ENCODE assay signal across 20 cellular contexts in the genomic region with DNA sequence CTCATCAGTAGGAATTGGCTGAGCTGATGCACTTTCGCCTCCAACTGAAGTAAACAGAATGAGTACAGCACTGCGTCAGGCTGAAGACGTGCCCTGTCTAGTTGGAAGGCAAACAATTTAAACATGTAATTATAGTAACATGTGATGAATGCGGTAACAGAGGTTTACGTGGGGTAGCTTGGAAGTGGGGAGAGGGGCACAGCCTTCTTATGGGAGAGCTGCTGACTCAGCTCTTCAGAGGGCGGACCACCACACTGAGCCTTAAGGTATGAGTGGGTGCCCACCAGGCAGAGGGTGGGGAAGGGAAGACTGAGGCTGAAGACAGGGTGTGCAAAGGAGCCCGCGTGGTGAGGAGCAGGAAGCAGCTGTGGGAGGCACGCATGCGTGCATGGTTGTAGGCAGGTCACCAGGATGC. TPM values are rescaled to one million over a fixed set of nuclear protein-coding genes. Genes with fewer than 3 reads are reported as not detected.
DNase-seq lines count a peak whose midpoint lies in the region; ATAC-seq, FAIRE-seq and TF ChIP-seq lines count a peak whose summit lies in the region.
"Had no signal": no experiment of that assay in that cellular context is flagged by ENCODE, and none has a peak within 500 bp of the region (broad histone marks: within the 10 kb centered on the region; RNA-seq: fewer than 3 reads in every experiment).

No MANE protein-coding gene starts in this region.

- H3K4ac ChIP-seq in H1 (replicated peaks; ENCODE audit: insufficient read length, low read depth, low read length): no peak overlapping the region
- no peak overlapping the region for H3K4ac ChIP-seq in mesenchymal stem cell (ENCODE audit: low read depth in 1 of 2, low read length in 2 of 2)

- TF ChIP-seq EP300 in H1 (IDR thresholded peaks at IDR 0.05; ENCODE audit: borderline replicate concordance in 1 of 2, low read depth in 2 of 2, low read length in 2 of 2): no peak

- peak overlapping the region; percentile 64 for H3K4me2 ChIP-seq in BLaER1
- no peak overlapping the region for H3K4me2 ChIP-seq in H1 (ENCODE audit: insufficient read depth in 1 of 2, low read depth in 2 of 2, low read length in 2 of 2)
- no peak overlapping the region for H3K4me2 ChIP-seq in mesenchymal stem cell (ENCODE audit: low read length, poor library complexity, severe bottlenecking)
- H3K4me2 ChIP-seq: smooth muscle cell had no signal

- H3K4me1 ChIP-seq in BLaER1: peaks cover 48% of the 10 kb centered on the region
- H3K4me1 ChIP-seq in H1 (replicated peaks in 1 of 4; ENCODE audit: control insufficient read depth in 3 of 4, insufficient read depth in 4 of 4, low read length in 3 of 4): no peaks in the 10 kb centered on the region
- H3K4me1 ChIP-seq in mesenchymal stem cell (ENCODE audit: control insufficient read depth, insufficient read depth, low read depth, low read length): no peaks in the 10 kb centered on the region

- H4K91ac ChIP-seq in H1 (replicated peaks; ENCODE audit: insufficient read length, low read length): no peak overlapping the region
- H4K91ac ChIP-seq in mesenchymal stem cell (ENCODE audit: low read length): no peak overlapping the region

- no peak for TF ChIP-seq POLR2A in H1 (IDR thresholded peaks at IDR 0.05; ENCODE audit: control extremely low read depth in 1 of 2, low read depth in 2 of 2, low read length in 2 of 2)

- in situ Hi-C loops in KBM-7 (cut with MboI; ENCODE audit: low pct_unique_long_range_greater_than_20kb, low sequenced_read_pairs): no loop called here

- no peak for ATAC-seq in GM19035 (IDR thresholded peaks at IDR 0.05; ENCODE audit: unreplicated experiment)
- ATAC-seq: activated CD8-positive, alpha-beta T cell treated with anti-CD3 and anti-CD28 coated beads for 36 hours; mucosa of descending colon; stimulated activated effector memory CD8-positive, alpha-beta T cell treated with anti-CD3 and anti-CD28 coated beads, Interleukin-12 subunit alpha, Interleukin-12 subunit beta, amount 100 ng/mL, for 72 hours had no signal

- no peak for TF ChIP-seq RAD21 in H1 (IDR thresholded peaks at IDR 0.05 in 1 of 2, conservative IDR thresholded peaks at IDR 0.05 in 1 of 2; ENCODE audit: low read depth in 2 of 2, low read length in 2 of 2)

- H3K4me3 ChIP-seq in BLaER1 (no peak overlapping the region), H1 (ENCODE audit: extremely low read depth in 1 of 4, insufficient read depth in 2 of 4, low read depth in 3 of 4, low read length in 4 of 4) (no peak overlapping the region), mesenchymal stem cell (ENCODE audit: insufficient read depth in 1 of 2, low read depth in 1 of 2, low read length in 2 of 2) (no peak overlapping the region)
- H3K4me3 ChIP-seq: mucosa of descending colon, ovary, smooth muscle cell had no signal

- WGBS in H1 (ENCODE audit: extremely low coverage in 1 of 2, insufficient coverage in 1 of 2, insufficient read length in 1 of 2, insufficient replicate concordance in 2 of 2, low coverage in 1 of 2, low lambda C conversion rate in 2 of 2, missing lambda C conversion rate in 1 of 2), 2 experiments: 88% methylated on average over 10 of the region's 10 CpGs; no CpG with 5 or more reads in 1 of the 2 experiments
- 83% methylated on average over 10 of the region's 10 CpGs for WGBS in mesenchymal stem cell

- DNase-seq in NCI-H1436 treated with DMSO at 0.1 percent for 48 hours (lab: John Stamatoyannopoulos, UW) (peak; percentile 45), H1 (ENCODE audit: low read depth in 1 of 2, low spot score in 2 of 2) (peak in 1 of 2 experiments; percentile 19), mesenchymal stem cell (no peak), AML-193 (lab: John Stamatoyannopoulos, UW) (no peak), KBM-7 (no peak), dermis blood vessel endothelial cell (no peak)
- DNase-seq: activated CD8-positive, alpha-beta T cell treated with anti-CD3 and anti-CD28 coated beads for 36 hours; amniotic stem cell; HFFc6; islet precursor cell; mucosa of descending colon; NCI-H2029 treated with DMSO at 0.1 percent for 48 hours; NCI-H526 treated with DMSO at 0.1 percent for 48 hours; ovary had no signal

- H2BK120ac ChIP-seq in H1 (replicated peaks; ENCODE audit: low read depth, low read length) (no peak overlapping the region), mesenchymal stem cell (ENCODE audit: low read depth, low read length) (no peak overlapping the region)

- H3K23me2 ChIP-seq in H1 (ENCODE audit: low read depth, low read length): no peaks in the 10 kb centered on the region

- CTCF ChIA-PET in H1 (lab: Charles Lee; ENCODE audit: partially characterized antibody): interaction anchor here (1.0 to 2.1 kb wide), 6 partner anchors 13 to 189 kb away, joined by 3 to 8 read pairs (median 3); no protein-coding TSS in a partner anchor

- H2BK5ac ChIP-seq in H1 (ENCODE audit: low read depth, low read length) (0 out of 2 replicates have a peak overlapping the region, but pooled peaks have one; percentile 38), mesenchymal stem cell (ENCODE audit: low read depth, low read length, poor library complexity, severe bottlenecking) (no peak overlapping the region)

- H4K8ac ChIP-seq in H1 (ENCODE audit: extremely low read depth, insufficient read depth, low read length) (no peak overlapping the region), mesenchymal stem cell (ENCODE audit: low read length) (no peak overlapping the region)

- no peak for FAIRE-seq in H1 (lab: Jason Lieb, UNC)
- FAIRE-seq: endometrium, RCC 7860 had no signal

- H3K79me2 ChIP-seq in H1 (ENCODE audit: control insufficient read depth in 1 of 2, insufficient read depth in 2 of 2, low read length in 2 of 2): no peaks in the 10 kb centered on the region

- H2BK20ac ChIP-seq in H1 (ENCODE audit: low read length): no peak overlapping the region

- H3K14ac ChIP-seq in H1 (ENCODE audit: insufficient read length) (no peak overlapping the region), mesenchymal stem cell (ENCODE audit: low read length in 2 of 2) (peak overlapping the region in 1 of 2 experiments; percentile 69)

- H4K5ac ChIP-seq in H1 (ENCODE audit: insufficient read length, low read depth, low read length): no peak overlapping the region

- H3K18ac ChIP-seq in H1 (ENCODE audit: extremely low read depth, low read length) (0 out of 2 replicates have a peak overlapping the region, but pooled peaks have one; percentile 14), mesenchymal stem cell (ENCODE audit: low read depth in 1 of 2, low read length in 2 of 2) (no peak overlapping the region)

- H3K9me3 ChIP-seq in BLaER1: no peaks in the 10 kb centered on the region
- no peaks in the 10 kb centered on the region for H3K9me3 ChIP-seq in H1 (ENCODE audit: insufficient read depth in 2 of 2, low read depth in 1 of 2, low read length in 1 of 2)
- no peaks in the 10 kb centered on the region for H3K9me3 ChIP-seq in mesenchymal stem cell (ENCODE audit: control insufficient read depth, low read length)
- H3K9me3 ChIP-seq: mucosa of descending colon, ovary had no signal

- H3K79me1 ChIP-seq in H1 (ENCODE audit: low read depth, low read length) (no peaks in the 10 kb centered on the region), mesenchymal stem cell (replicated peaks; ENCODE audit: low read length, poor library complexity, severe bottlenecking) (no peaks in the 10 kb centered on the region)

- no peaks in the 10 kb centered on the region for H4K20me1 ChIP-seq in BLaER1
- H4K20me1 ChIP-seq in H1 (replicated peaks in 1 of 2; ENCODE audit: control insufficient read depth in 1 of 2, insufficient read depth in 2 of 2, low read length in 2 of 2): no peaks in the 10 kb centered on the region

- no peak overlapping the region for H2BK12ac ChIP-seq in H1 (ENCODE audit: low read depth, low read length)
- no peak overlapping the region for H2BK12ac ChIP-seq in mesenchymal stem cell (ENCODE audit: low read length in 2 of 2)

- no peak overlapping the region for H2BK15ac ChIP-seq in H1 (ENCODE audit: low read length)
- peak overlapping the region; percentile 62 for H2BK15ac ChIP-seq in mesenchymal stem cell (ENCODE audit: low read depth, poor library complexity, severe bottlenecking)

- H3K9ac ChIP-seq in BLaER1 (no peak overlapping the region), H1 (replicated peaks in 1 of 4; ENCODE audit: extremely low read depth in 1 of 4, low read depth in 3 of 4, low read length in 3 of 4) (no peak overlapping the region), mesenchymal stem cell (ENCODE audit: low read length) (no peak overlapping the region)

- POLR2A ChIA-PET in H1 (lab: Charles Lee; ENCODE audit: partially characterized antibody): no interaction called here

- H3K27ac ChIP-seq in BLaER1 (0 out of 2 replicates have a peak overlapping the region, but pooled peaks have one; percentile 33), H1 (ENCODE audit: low read depth, low read length) (no peak overlapping the region), mesenchymal stem cell (ENCODE audit: low read length, poor library complexity, severe bottlenecking) (no peak overlapping the region)
- H3K27ac ChIP-seq: ovary had no signal

- H2AFZ ChIP-seq in H1 (ENCODE audit: low read length) (0 out of 2 replicates have a peak overlapping the region, but pooled peaks have one; percentile 19), mesenchymal stem cell (ENCODE audit: low read depth, low read length) (no peak overlapping the region)

- no peak for TF ChIP-seq CTCF in H1 (IDR thresholded peaks at IDR 0.05; ENCODE audit: control extremely low read depth in 1 of 3, insufficient read depth in 1 of 3, low read depth in 1 of 3, low read length in 3 of 3)

- no peaks in the 10 kb centered on the region for H3K27me3 ChIP-seq in BLaER1
- H3K27me3 ChIP-seq in H1 (replicated peaks in 1 of 4; ENCODE audit: control insufficient read depth in 3 of 4, extremely low read depth in 1 of 4, insufficient read depth in 3 of 4, low read length in 3 of 4): no peaks in the 10 kb centered on the region
- peaks cover 0 to 21% of the 10 kb centered on the region in 2 experiments for H3K27me3 ChIP-seq in mesenchymal stem cell (ENCODE audit: control insufficient read depth in 1 of 2, insufficient read depth in 1 of 2, low read length in 2 of 2)
- H3K27me3 ChIP-seq: ovary had no signal

- H3K23ac ChIP-seq in H1 (ENCODE audit: insufficient read length) (no peak overlapping the region), mesenchymal stem cell (ENCODE audit: low read length in 2 of 2) (no peak overlapping the region)

- H2AK5ac ChIP-seq in H1 (ENCODE audit: low read depth, low read length) (peak overlapping the region; percentile 30; the same call in 1 of the 2 replicates), mesenchymal stem cell (ENCODE audit: low read length, severe bottlenecking) (no peak overlapping the region)

- no peak overlapping the region for H3K56ac ChIP-seq in H1 (replicated peaks; ENCODE audit: insufficient read length, low read depth, low read length)

- no peaks in the 10 kb centered on the region for H3K36me3 ChIP-seq in BLaER1
- no peaks in the 10 kb centered on the region for H3K36me3 ChIP-seq in H1 (ENCODE audit: control insufficient read depth in 2 of 4, insufficient read depth in 4 of 4, low read length in 3 of 4)
- no peaks in the 10 kb centered on the region for H3K36me3 ChIP-seq in mesenchymal stem cell (ENCODE audit: control insufficient read depth in 1 of 2, insufficient read depth in 2 of 2, low read depth in 1 of 2, low read length in 2 of 2)
- H3K36me3 ChIP-seq: ovary had no signal

RNA-seq across cellular contexts. Expression of a gene that starts 6.2 kb away (rescaled TPM):
- 12.0 TPM in 2 replicates for total RNA-seq in H1 (2021; fragmentation: NEBNext Ultra II Directional; extraction: Animal tissue kit (Norgen Biotek cat#: 25700))
- polyA plus RNA-seq in H1 (2011; rRNA removed): 9.3 and 10.2 TPM in 2 replicates
- polyA plus RNA-seq in H1 (2011; cell fraction: cytosol; rRNA removed): 10.8 TPM
- 8.1 TPM for polyA plus RNA-seq in H1 (2011; cell fraction: nucleus; rRNA removed)
- polyA plus RNA-seq in H1 (2012, experiment 1 of 2): 9.2 to 9.9 TPM (median 9.7 TPM) in 4 replicates
- 7.2 TPM for polyA plus RNA-seq in H1 (2012, experiment 2 of 2)
- polyA plus RNA-seq in H1 (2013, experiment 1 of 2): 4.8 TPM
- 4.9 TPM for polyA plus RNA-seq in H1 (2013, experiment 2 of 2)
- polyA minus RNA-seq in H1 (2011; rRNA and poly(A)+ RNA removed): 15.0 and 18.2 TPM in 2 replicates
- polyA minus RNA-seq in H1 (2011; cell fraction: cytosol; rRNA and poly(A)+ RNA removed): 8.7 TPM
- polyA minus RNA-seq in H1 (2011; cell fraction: nucleus; rRNA and poly(A)+ RNA removed): 8.3 TPM
- 63.7 TPM for polyA plus RNA-seq in mesenchymal stem cell (2013, experiment 1 of 2)
- 62.4 TPM for polyA plus RNA-seq in mesenchymal stem cell (2013, experiment 2 of 2)
- total RNA-seq in dermis blood vessel endothelial cell: 6.0 and 7.8 TPM in 2 replicates

RNA-seq across cellular contexts. Expression of a gene that starts 10.4 kb away (rescaled TPM):
- total RNA-seq in H1 (2021; fragmentation: NEBNext Ultra II Directional; extraction: Animal tissue kit (Norgen Biotek cat#: 25700)): 0.07 and 0.08 TPM in 2 replicates
- 0.05 TPM in 1 of 2 replicates, not detected in the other for polyA plus RNA-seq in H1 (2011; rRNA removed)
- 0.08 TPM for polyA plus RNA-seq in H1 (2011; cell fraction: cytosol; rRNA removed)
- polyA plus RNA-seq in H1 (2011; cell fraction: nucleus; rRNA removed): 0.07 TPM
- 0.05 to 0.08 TPM (median 0.05 TPM) in 3 of 4 replicates, not detected in the other for polyA plus RNA-seq in H1 (2012, experiment 1 of 2)
- not detected for polyA plus RNA-seq in H1 (2012, experiment 2 of 2)
- 0.06 TPM for polyA plus RNA-seq in H1 (2013, experiment 1 of 2)
- polyA plus RNA-seq in H1 (2013, experiment 2 of 2): 0.04 TPM
- 0.09 and 0.12 TPM in 2 replicates for polyA minus RNA-seq in H1 (2011; rRNA and poly(A)+ RNA removed)
- not detected for polyA minus RNA-seq in H1 (2011; cell fraction: cytosol; rRNA and poly(A)+ RNA removed)
- polyA minus RNA-seq in H1 (2011; cell fraction: nucleus; rRNA and poly(A)+ RNA removed): 0.30 TPM
- polyA plus RNA-seq in mesenchymal stem cell (2013, experiment 1 of 2): 0.07 TPM
- polyA plus RNA-seq in mesenchymal stem cell (2013, experiment 2 of 2): 0.04 TPM
- total RNA-seq in dermis blood vessel endothelial cell: 0.05 TPM in 1 of 2 replicates, not detected in the other
